Comparison of ENCODE assay signal across 1 cellular context in the genomic region with DNA sequence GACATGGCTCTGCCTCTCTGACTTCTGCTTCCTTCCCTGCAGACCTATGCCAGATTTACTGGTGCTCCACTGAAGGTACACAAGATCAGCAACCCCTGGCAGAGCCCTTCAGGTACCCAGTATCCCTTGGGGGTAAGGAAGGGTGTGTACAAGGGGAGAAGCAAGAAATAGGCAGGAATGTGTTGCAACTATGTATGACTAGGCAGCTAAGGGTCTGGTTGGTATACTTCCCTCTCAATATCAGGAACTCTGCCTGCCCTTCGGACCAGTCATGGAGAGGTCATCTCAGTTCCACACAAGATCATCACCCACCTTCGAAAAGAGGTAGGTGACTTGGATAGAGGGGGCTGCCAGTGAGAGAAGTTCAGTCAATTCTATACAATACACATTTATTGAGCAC.
TF ChIP-seq lines count a peak whose summit lies in the region.

No MANE protein-coding gene starts in this region.

TF ChIP-seq in HepG2, 621 proteins besides CTCF, POLR2A, EP300 and RAD21:
- TF ChIP-seq, protein P1, sequence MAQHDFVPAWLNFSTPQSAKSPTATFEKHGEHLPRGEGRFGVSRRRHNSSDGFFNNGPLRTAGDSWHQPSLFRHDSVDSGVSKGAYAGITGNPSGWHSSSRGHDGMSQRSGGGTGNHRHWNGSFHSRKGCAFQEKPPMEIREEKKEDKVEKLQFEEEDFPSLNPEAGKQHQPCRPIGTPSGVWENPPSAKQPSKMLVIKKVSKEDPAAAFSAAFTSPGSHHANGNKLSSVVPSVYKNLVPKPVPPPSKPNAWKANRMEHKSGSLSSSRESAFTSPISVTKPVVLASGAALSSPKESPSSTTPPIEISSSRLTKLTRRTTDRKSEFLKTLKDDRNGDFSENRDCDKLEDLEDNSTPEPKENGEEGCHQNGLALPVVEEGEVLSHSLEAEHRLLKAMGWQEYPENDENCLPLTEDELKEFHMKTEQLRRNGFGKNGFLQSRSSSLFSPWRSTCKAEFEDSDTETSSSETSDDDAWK (CRISPR knock-in tag; IDR thresholded peaks at IDR 0.05): no peak
- TF ChIP-seq NCOA2 (CRISPR knock-in tag; IDR thresholded peaks at IDR 0.05): no peak
- no peak for TF ChIP-seq GATAD1 (CRISPR knock-in tag; IDR thresholded peaks at IDR 0.05)
- TF ChIP-seq ZBTB44 (CRISPR knock-in tag; IDR thresholded peaks at IDR 0.05): no peak
- TF ChIP-seq ZNF234 (CRISPR knock-in tag; conservative IDR thresholded peaks at IDR 0.05): no peak
- no peak for TF ChIP-seq ZSCAN22 (CRISPR knock-in tag; IDR thresholded peaks at IDR 0.05)
- TF ChIP-seq NFE2L1 (CRISPR knock-in tag; IDR thresholded peaks at IDR 0.05; ENCODE audit: borderline replicate concordance): no peak
- TF ChIP-seq SALL2 (CRISPR knock-in tag; IDR thresholded peaks at IDR 0.05): no peak
- TF ChIP-seq ZNF30 (CRISPR knock-in tag; IDR thresholded peaks at IDR 0.05): no peak
- TF ChIP-seq ZNF3 (CRISPR knock-in tag; IDR thresholded peaks at IDR 0.05): no peak
- no peak for TF ChIP-seq ELF4 (CRISPR knock-in tag; IDR thresholded peaks at IDR 0.05; ENCODE audit: borderline replicate concordance)
- TF ChIP-seq ZNF670 (CRISPR knock-in tag; IDR thresholded peaks at IDR 0.05; ENCODE audit: borderline replicate concordance): no peak
- TF ChIP-seq FOXM1 (CRISPR knock-in tag; IDR thresholded peaks at IDR 0.05): no peak
- no peak for TF ChIP-seq SRF (IDR thresholded peaks at IDR 0.05; ENCODE audit: low read depth, low read length)
- no peak for TF ChIP-seq ZNF432 (CRISPR knock-in tag; IDR thresholded peaks at IDR 0.05; ENCODE audit: borderline replicate concordance)
- TF ChIP-seq ZNF576 (CRISPR knock-in tag; IDR thresholded peaks at IDR 0.05): no peak
